In genomic region chr16:14398014-14398717, GRCh38 we compare ENCODE assay signal across 2 cellular contexts.
TF ChIP-seq lines count a peak whose summit lies in the region.

No MANE protein-coding gene starts in this region.

TF ChIP-seq in A549, 52 proteins besides CTCF, POLR2A, EP300 and RAD21 (continued from another document):
- TF ChIP-seq ATOH8 (CRISPR knock-in tag; IDR thresholded peaks at IDR 0.05; ENCODE audit: low read depth), result no peak
- TF ChIP-seq EHF (CRISPR knock-in tag; IDR thresholded peaks at IDR 0.05), result no peak
- no peak for TF ChIP-seq CHD2 (IDR thresholded peaks at IDR 0.05; ENCODE audit: low read length, partially characterized antibody)
- TF ChIP-seq HOXB5 (CRISPR knock-in tag; IDR thresholded peaks at IDR 0.05), result no peak
- TF ChIP-seq ESRRA (IDR thresholded peaks at IDR 0.05; ENCODE audit: borderline replicate concordance, low read length), result no peak
- no peak for TF ChIP-seq FOSB (CRISPR knock-in tag; IDR thresholded peaks at IDR 0.05)
- no peak for TF ChIP-seq CHD4 (IDR thresholded peaks at IDR 0.05; ENCODE audit: borderline replicate concordance)
- no peak for TF ChIP-seq E2F6 (IDR thresholded peaks at IDR 0.05; ENCODE audit: borderline replicate concordance, low read depth)
- no peak for TF ChIP-seq ZNF302 (CRISPR knock-in tag; IDR thresholded peaks at IDR 0.05)

TF ChIP-seq in H1, 55 proteins besides CTCF, POLR2A, EP300 and RAD21 (continued from another document):
- TF ChIP-seq ATF2 (IDR thresholded peaks at IDR 0.05; ENCODE audit: low read length), result no peak
- TF ChIP-seq NRF1 (IDR thresholded peaks at IDR 0.05; ENCODE audit: low read depth, low read length), result no peak
- TF ChIP-seq JUN (IDR thresholded peaks at IDR 0.05; ENCODE audit: low read depth, low read length), result no peak
- no peak for TF ChIP-seq BACH1 (IDR thresholded peaks at IDR 0.05; ENCODE audit: low read length)
- TF ChIP-seq SP2 (IDR thresholded peaks at IDR 0.05; ENCODE audit: low read length), result no peak
- no peak for TF ChIP-seq GTF2F1 (IDR thresholded peaks at IDR 0.05; ENCODE audit: borderline replicate concordance, low read depth, low read length)
- TF ChIP-seq CEBPB (IDR thresholded peaks at IDR 0.05; ENCODE audit: low read depth, low read length), result no peak
- no peak for TF ChIP-seq CBX5 (IDR thresholded peaks at IDR 0.05; ENCODE audit: low read depth, low read length)
- TF ChIP-seq MAX (IDR thresholded peaks at IDR 0.05), result no peak
- TF ChIP-seq BRCA1 (IDR thresholded peaks at IDR 0.05; ENCODE audit: low read depth, low read length), result no peak
- TF ChIP-seq TCF12 (IDR thresholded peaks at IDR 0.05; ENCODE audit: low read depth, low read length), result no peak
- TF ChIP-seq CREB1 (IDR thresholded peaks at IDR 0.05), result no peak
- TF ChIP-seq SP4 (IDR thresholded peaks at IDR 0.05; ENCODE audit: low read length), result no peak
- TF ChIP-seq TEAD4 (IDR thresholded peaks at IDR 0.05; ENCODE audit: low read depth, low read length), result no peak
- no peak for TF ChIP-seq KDM4A (IDR thresholded peaks at IDR 0.05; ENCODE audit: low read depth, low read length, severe bottlenecking)
- TF ChIP-seq NANOG (IDR thresholded peaks at IDR 0.05; ENCODE audit: insufficient read depth, low read depth, low read length, poor library complexity, severe bottlenecking), result no peak
- no peak for TF ChIP-seq CTBP2 (IDR thresholded peaks at IDR 0.05; ENCODE audit: borderline replicate concordance, insufficient read depth, insufficient read length, low read length)
TF ChIP-seq in H1: peak in this region for 0.
